In the genomic region with DNA sequence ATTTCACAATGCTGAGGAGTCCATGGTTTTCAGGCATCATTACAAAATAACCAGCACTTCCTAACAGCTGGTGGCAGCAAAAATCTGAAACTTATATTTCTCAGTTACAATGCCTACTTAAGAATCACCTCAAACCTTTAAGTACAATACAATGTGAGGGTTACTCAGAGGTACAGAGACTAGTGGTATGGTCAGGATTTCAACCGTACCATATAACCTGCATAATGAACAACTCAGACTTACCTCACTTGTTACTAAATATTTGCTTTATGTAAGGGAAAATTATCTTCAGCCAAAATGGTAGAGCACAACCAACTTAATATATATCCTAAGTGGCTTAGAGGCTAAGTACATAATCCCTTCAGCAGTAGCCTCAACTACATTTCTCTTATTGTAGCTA, we compare ENCODE assay signal across 25 cellular contexts.
"Had no signal": no experiment of that assay in that cellular context is flagged by ENCODE, and none has a peak within 500 bp of the region (broad histone marks: within the 10 kb centered on the region; RNA-seq: fewer than 3 reads in every experiment).

No MANE protein-coding gene starts in this region.

- H3K4me3 ChIP-seq: SK-N-MC had no signal

- DNase-seq: activated CD4-positive, alpha-beta memory T cell treated with anti-CD3 and anti-CD28 coated beads for 36 hours; activated CD4-positive, alpha-beta T cell treated with anti-CD3 and anti-CD28 coated beads, Interleukin-2, amount 10 ng/mL, durations not matched to agents 7 days and 5 days; activated CD4-positive, CD25-positive, alpha-beta regulatory T cell; activated CD8-positive, alpha-beta memory T cell treated with anti-CD3 and anti-CD28 coated beads for 24 hours; activated effector memory CD4-positive, alpha-beta T cell treated with anti-CD3 and anti-CD28 coated beads, Interleukin-2, amount 50 U/mL, for 16 hours; activated naive CD4-positive, alpha-beta T cell treated with Interleukin-2 at 50 U/mL for 16 hours; activated T-cell treated with anti-CD3 and anti-CD28 coated beads, Interleukin-2, amount 50 U/mL, for 4 hours; caudate nucleus; NCI-H1105 treated with DMSO at 0.1 percent for 48 hours; NCI-H146; NCI-H1930; NCI-H2171; NCI-H2227 treated with DMSO at 0.1 percent for 48 hours; NCI-H446 treated with DMSO at 0.1 percent for 48 hours; NCI-H524 treated with DMSO at 0.1 percent for 48 hours; NCI-H748 treated with DMSO at 0.1 percent for 48 hours; RPMI8226; T-cell; T-helper 2 cell; T1000 had no signal

- H3K9ac ChIP-seq: KMS-11 had no signal

- ATAC-seq: activated naive CD4-positive, alpha-beta T cell treated with anti-CD3 and anti-CD28 coated beads, Interleukin-2, amount 50 U/mL, for 72 hours; activated T-cell treated with anti-CD3 and anti-CD28 coated beads, Interleukin-2, amount 50 U/mL, for 4 hours; Panc1; Right ventricle myocardium inferior; T-cell had no signal
